Comparison of ENCODE assay signal across 17 cellular contexts in the genomic region with DNA sequence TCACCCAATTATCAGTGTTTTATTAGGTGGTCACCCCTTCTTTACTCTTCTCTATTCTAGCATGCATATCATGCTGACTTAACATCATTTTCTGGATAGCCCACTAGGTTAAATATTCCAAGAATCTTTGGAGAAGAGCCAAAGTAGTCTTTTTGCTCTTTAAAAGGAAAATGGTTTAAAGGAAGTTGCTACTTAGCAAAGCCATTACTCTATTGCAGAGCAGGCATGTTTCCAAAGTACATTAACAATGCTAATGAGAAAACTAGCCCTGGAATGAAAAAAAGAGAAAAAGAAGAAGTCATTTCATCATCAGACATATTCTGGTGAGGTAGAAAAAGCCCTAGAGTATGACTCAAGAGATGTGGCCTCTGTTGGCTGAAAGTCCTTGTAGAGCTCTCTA.
"Had no signal": no experiment of that assay in that cellular context is flagged by ENCODE, and none has a peak within 500 bp of the region (broad histone marks: within the 10 kb centered on the region; RNA-seq: fewer than 3 reads in every experiment).

No MANE protein-coding gene starts in this region.

- ATAC-seq: activated CD4-positive, CD25-positive, alpha-beta regulatory T cell treated with anti-CD3 and anti-CD28 coated beads, Interleukin-2, amount 50 U/mL, for 24 hours; left lung; psoas muscle had no signal

- H3K27ac Mint-ChIP-seq: activated naive CD4-positive, alpha-beta T cell treated with anti-CD3 and anti-CD28 coated beads, Interleukin-2, amount 50 U/mL, for 24 hours; memory B cell; nephron progenitor cell; stimulated activated naive CD8-positive, alpha-beta T cell treated with anti-CD3 and anti-CD28 coated beads, Interleukin-15, Interleukin-2, amounts not matched to agents 100 ng/mL and 50 ng/mL, for 24 hours; T-helper 2 cell treated with Interferon-gamma antibody and Interleukin-4, amounts not matched to agents 5 μg/mL and 100 μg/mL, for 36 hours had no signal

- H3K9me3 Mint-ChIP-seq: activated naive CD4-positive, alpha-beta T cell treated with anti-CD3 and anti-CD28 coated beads, Interleukin-2, amount 50 U/mL, for 24 hours; memory B cell; nephron progenitor cell; T-helper 2 cell treated with Interferon-gamma antibody and Interleukin-4, amounts not matched to agents 5 μg/mL and 100 μg/mL, for 36 hours had no signal

- DNase-seq: activated effector memory CD4-positive, alpha-beta T cell treated with Interleukin-2 at 50 U/mL for 16 hours; activated T-cell treated with anti-CD3 and anti-CD28 coated beads, Interleukin-2, amount 50 U/mL, for 1 hour; amniotic stem cell; foreskin fibroblast; glutamatergic neuron; left lung; nephron progenitor cell; psoas muscle; sigmoid colon; stimulated activated CD4-positive, alpha-beta T cell treated with anti-CD3 and anti-CD28 coated beads, Interleukin-4, amount 100 ng/mL, for 1 hour; stimulated activated CD8-positive, alpha-beta memory T cell treated with anti-CD3 and anti-CD28 coated beads, Interleukin-4, amount 100 ng/mL, for 48 hours; upper lobe of left lung had no signal

- H3K4me3 Mint-ChIP-seq: activated naive CD4-positive, alpha-beta T cell treated with anti-CD3 and anti-CD28 coated beads, Interleukin-2, amount 50 U/mL, for 24 hours; memory B cell; nephron progenitor cell; stimulated activated naive CD8-positive, alpha-beta T cell treated with anti-CD3 and anti-CD28 coated beads, Interleukin-15, Interleukin-2, amounts not matched to agents 100 ng/mL and 50 ng/mL, for 24 hours; T-helper 2 cell treated with Interferon-gamma antibody and Interleukin-4, amounts not matched to agents 5 μg/mL and 100 μg/mL, for 36 hours had no signal

- H3K4me1 Mint-ChIP-seq: activated naive CD4-positive, alpha-beta T cell treated with anti-CD3 and anti-CD28 coated beads, Interleukin-2, amount 50 U/mL, for 24 hours; memory B cell had no signal

- H3K36me3 Mint-ChIP-seq: activated naive CD4-positive, alpha-beta T cell treated with anti-CD3 and anti-CD28 coated beads, Interleukin-2, amount 50 U/mL, for 24 hours; memory B cell had no signal
